In the genomic region with DNA sequence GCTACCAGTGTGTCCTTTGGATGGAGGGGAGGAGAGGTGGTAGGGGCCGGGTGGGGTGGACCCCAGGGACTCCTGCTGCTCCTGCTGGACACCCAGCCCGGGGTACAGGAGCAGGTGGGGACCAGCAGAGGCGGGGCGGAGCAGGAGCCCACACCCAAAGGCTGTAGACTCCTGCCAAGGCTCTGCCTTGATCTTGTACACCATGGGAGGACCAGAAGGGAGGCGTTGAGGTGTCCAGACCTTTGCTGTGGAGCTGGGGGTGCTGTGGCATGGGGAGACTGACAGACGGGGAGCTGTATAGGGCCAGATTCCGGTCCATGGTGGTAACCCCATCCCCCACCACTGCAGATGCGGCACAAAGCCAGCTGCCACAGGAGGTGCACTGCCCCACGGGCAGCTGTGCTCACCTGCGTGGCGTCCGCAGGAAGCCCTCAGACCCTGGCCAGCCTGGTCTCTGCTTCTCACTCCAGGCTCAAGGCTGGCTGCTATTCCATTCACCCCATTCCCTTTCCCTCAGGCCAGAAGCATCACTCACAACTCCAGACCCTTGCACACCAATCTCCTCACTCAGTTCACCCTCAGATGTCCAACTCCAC, we compare ENCODE assay signal across 1 cellular context.
A peak's percentile ranks its signal among the peaks of the same experiment; 100 is the strongest.
TF ChIP-seq lines count a peak whose summit lies in the region.

No MANE protein-coding gene starts in this region.

TF ChIP-seq in K562, 482 proteins besides CTCF, POLR2A, EP300 and RAD21:
- 0 out of 2 replicates have a peak, but pooled peaks have one; percentile 20 for TF ChIP-seq ZC3H4 (CRISPR knock-in tag; IDR thresholded peaks at IDR 0.05; ENCODE audit: borderline replicate concordance)
- TF ChIP-seq, protein P1, sequence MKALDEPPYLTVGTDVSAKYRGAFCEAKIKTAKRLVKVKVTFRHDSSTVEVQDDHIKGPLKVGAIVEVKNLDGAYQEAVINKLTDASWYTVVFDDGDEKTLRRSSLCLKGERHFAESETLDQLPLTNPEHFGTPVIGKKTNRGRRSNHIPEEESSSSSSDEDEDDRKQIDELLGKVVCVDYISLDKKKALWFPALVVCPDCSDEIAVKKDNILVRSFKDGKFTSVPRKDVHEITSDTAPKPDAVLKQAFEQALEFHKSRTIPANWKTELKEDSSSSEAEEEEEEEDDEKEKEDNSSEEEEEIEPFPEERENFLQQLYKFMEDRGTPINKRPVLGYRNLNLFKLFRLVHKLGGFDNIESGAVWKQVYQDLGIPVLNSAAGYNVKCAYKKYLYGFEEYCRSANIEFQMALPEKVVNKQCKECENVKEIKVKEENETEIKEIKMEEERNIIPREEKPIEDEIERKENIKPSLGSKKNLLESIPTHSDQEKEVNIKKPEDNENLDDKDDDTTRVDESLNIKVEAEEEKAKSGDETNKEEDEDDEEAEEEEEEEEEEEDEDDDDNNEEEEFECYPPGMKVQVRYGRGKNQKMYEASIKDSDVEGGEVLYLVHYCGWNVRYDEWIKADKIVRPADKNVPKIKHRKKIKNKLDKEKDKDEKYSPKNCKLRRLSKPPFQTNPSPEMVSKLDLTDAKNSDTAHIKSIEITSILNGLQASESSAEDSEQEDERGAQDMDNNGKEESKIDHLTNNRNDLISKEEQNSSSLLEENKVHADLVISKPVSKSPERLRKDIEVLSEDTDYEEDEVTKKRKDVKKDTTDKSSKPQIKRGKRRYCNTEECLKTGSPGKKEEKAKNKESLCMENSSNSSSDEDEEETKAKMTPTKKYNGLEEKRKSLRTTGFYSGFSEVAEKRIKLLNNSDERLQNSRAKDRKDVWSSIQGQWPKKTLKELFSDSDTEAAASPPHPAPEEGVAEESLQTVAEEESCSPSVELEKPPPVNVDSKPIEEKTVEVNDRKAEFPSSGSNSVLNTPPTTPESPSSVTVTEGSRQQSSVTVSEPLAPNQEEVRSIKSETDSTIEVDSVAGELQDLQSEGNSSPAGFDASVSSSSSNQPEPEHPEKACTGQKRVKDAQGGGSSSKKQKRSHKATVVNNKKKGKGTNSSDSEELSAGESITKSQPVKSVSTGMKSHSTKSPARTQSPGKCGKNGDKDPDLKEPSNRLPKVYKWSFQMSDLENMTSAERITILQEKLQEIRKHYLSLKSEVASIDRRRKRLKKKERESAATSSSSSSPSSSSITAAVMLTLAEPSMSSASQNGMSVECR (CRISPR knock-in tag; IDR thresholded peaks at IDR 0.05) = peak; percentile 7; the same call in 1 of the 2 replicates
- TF ChIP-seq, protein P2, sequence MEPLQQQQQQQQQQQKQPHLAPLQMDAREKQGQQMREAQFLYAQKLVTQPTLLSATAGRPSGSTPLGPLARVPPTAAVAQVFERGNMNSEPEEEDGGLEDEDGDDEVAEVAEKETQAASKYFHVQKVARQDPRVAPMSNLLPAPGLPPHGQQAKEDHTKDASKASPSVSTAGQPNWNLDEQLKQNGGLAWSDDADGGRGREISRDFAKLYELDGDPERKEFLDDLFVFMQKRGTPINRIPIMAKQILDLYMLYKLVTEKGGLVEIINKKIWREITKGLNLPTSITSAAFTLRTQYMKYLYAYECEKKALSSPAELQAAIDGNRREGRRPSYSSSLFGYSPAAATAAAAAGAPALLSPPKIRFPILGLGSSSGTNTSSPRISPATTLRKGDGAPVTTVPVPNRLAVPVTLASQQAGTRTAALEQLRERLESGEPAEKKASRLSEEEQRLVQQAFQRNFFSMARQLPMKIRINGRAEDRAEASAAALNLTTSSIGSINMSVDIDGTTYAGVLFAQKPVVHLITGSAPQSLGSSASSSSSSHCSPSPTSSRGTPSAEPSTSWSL (CRISPR knock-in tag; IDR thresholded peaks at IDR 0.05; ENCODE audit: borderline replicate concordance) = no peak
